Comparison of ENCODE assay signal across 18 cellular contexts in genomic region chr6:99563056-99563723, GRCh38. TPM values are rescaled to one million over a fixed set of nuclear protein-coding genes. Genes with fewer than 3 reads are reported as not detected.
"Had no signal": no experiment of that assay in that cellular context is flagged by ENCODE, and none has a peak within 500 bp of the region (broad histone marks: within the 10 kb centered on the region; RNA-seq: fewer than 3 reads in every experiment).

No MANE protein-coding gene starts in this region.

- FAIRE-seq: colon, TTC549 had no signal

- H3K27me3 Mint-ChIP-seq: activated naive CD8-positive, alpha-beta T cell; activated T-cell treated with anti-CD3 and anti-CD28 coated beads, Interleukin-2, amount 50 U/mL, for 24 hours; naive thymus-derived CD8-positive, alpha-beta T cell; stimulated activated naive CD8-positive, alpha-beta T cell treated with anti-CD3 and anti-CD28 coated beads, Interleukin-15, Interleukin-2, amounts not matched to agents 100 ng/mL and 50 ng/mL, for 24 hours had no signal

- H3K4me3 ChIP-seq: hepatocyte, lower lobe of right lung, sigmoid colon, upper lobe of right lung had no signal

- DNase-seq: activated CD4-positive, alpha-beta T cell treated with anti-CD3 and anti-CD28 coated beads, Interleukin-2, amount 50 U/mL, for 4 hours; activated effector memory CD4-positive, alpha-beta T cell treated with anti-CD3 and anti-CD28 coated beads, Interleukin-2, amount 50 U/mL, for 16 hours; activated T-cell treated with anti-CD3 and anti-CD28 coated beads, Interleukin-2, amount 50 U/mL, for 24 hours; effector CD4-positive, alpha-beta T cell; lower lobe of right lung; naive thymus-derived CD8-positive, alpha-beta T cell; posterior cingulate gyrus; sigmoid colon; stimulated activated CD4-positive, alpha-beta T cell treated with anti-CD3 and anti-CD28 coated beads, Interleukin-2, amount 100 ng/mL, for 48 hours; stimulated activated CD8-positive, alpha-beta memory T cell treated with anti-CD3 and anti-CD28 coated beads, Interleukin-4, amount 100 ng/mL, for 48 hours; T-helper 2 cell; upper lobe of right lung had no signal

- H2AFZ ChIP-seq: hepatocyte had no signal

- H3K27me3 ChIP-seq: hepatocyte, sigmoid colon, upper lobe of right lung had no signal

- H3K27ac Mint-ChIP-seq: activated naive CD8-positive, alpha-beta T cell; activated T-cell treated with anti-CD3 and anti-CD28 coated beads, Interleukin-2, amount 50 U/mL, for 24 hours; naive thymus-derived CD8-positive, alpha-beta T cell; stimulated activated naive CD8-positive, alpha-beta T cell treated with anti-CD3 and anti-CD28 coated beads, Interleukin-15, Interleukin-2, amounts not matched to agents 100 ng/mL and 50 ng/mL, for 24 hours had no signal

- H3K36me3 Mint-ChIP-seq: activated naive CD8-positive, alpha-beta T cell had no signal

- H3K9me3 Mint-ChIP-seq: activated T-cell treated with anti-CD3 and anti-CD28 coated beads, Interleukin-2, amount 50 U/mL, for 24 hours; naive thymus-derived CD8-positive, alpha-beta T cell; stimulated activated naive CD8-positive, alpha-beta T cell treated with anti-CD3 and anti-CD28 coated beads, Interleukin-15, Interleukin-2, amounts not matched to agents 100 ng/mL and 50 ng/mL, for 24 hours had no signal

- H3K9me3 ChIP-seq: lower lobe of right lung, sigmoid colon, upper lobe of right lung had no signal

- H3K4me2 ChIP-seq: hepatocyte had no signal

- ATAC-seq: naive thymus-derived CD8-positive, alpha-beta T cell; upper lobe of right lung had no signal

- H3K27ac ChIP-seq: hepatocyte, lower lobe of right lung, sigmoid colon, upper lobe of right lung had no signal

- H3K4me3 Mint-ChIP-seq: activated naive CD8-positive, alpha-beta T cell; activated T-cell treated with anti-CD3 and anti-CD28 coated beads, Interleukin-2, amount 50 U/mL, for 24 hours; naive thymus-derived CD8-positive, alpha-beta T cell; stimulated activated naive CD8-positive, alpha-beta T cell treated with anti-CD3 and anti-CD28 coated beads, Interleukin-15, Interleukin-2, amounts not matched to agents 100 ng/mL and 50 ng/mL, for 24 hours had no signal

RNA-seq across cellular contexts. Expression of gene PRDM13, which starts 43.4 kb away (rescaled TPM):
- total RNA-seq: hepatocyte; lower lobe of right lung; naive thymus-derived CD8-positive, alpha-beta T cell; sigmoid colon; temporal lobe; upper lobe of right lung had no signal
- polyA plus RNA-seq: hepatocyte; naive thymus-derived CD8-positive, alpha-beta T cell; sigmoid colon had no signal
